Comparison of ENCODE assay signal across 8 cellular contexts in genomic region chr20:11716239-11716944, GRCh38.
DNase-seq lines count a peak whose midpoint lies in the region; ATAC-seq and TF ChIP-seq lines count a peak whose summit lies in the region.

No MANE protein-coding gene starts in this region.

- no peaks in the 10 kb centered on the region for H3K79me2 ChIP-seq in Karpas-422 (ENCODE audit: low read length)

- peaks cover 11% of the 10 kb centered on the region for H3K9me3 ChIP-seq in Karpas-422 (ENCODE audit: low read length)
- H3K9me3 ChIP-seq in vagina, result no peaks in the 10 kb centered on the region

- H3K9ac ChIP-seq in Karpas-422 (ENCODE audit: low read length), result no peak overlapping the region

- peak; percentile 39 for TF ChIP-seq CTCF in HFF-Myc (IDR thresholded peaks at IDR 0.05; ENCODE audit: low read depth, low read length, missing control alignments)
- peak; percentile 19; the same call in 1 of the 2 replicates for TF ChIP-seq CTCF in RWPE1 (conservative IDR thresholded peaks at IDR 0.05; ENCODE audit: low read depth)
- peak; percentile 53 for TF ChIP-seq CTCF in foreskin keratinocyte (conservative IDR thresholded peaks at IDR 0.05)
- TF ChIP-seq CTCF in vagina (IDR thresholded peaks at IDR 0.05), result no peak

- H3K36me3 ChIP-seq in Karpas-422 (ENCODE audit: insufficient read depth, low read length) (no peaks in the 10 kb centered on the region), vagina (no peaks in the 10 kb centered on the region)

- peaks cover 3% of the 10 kb centered on the region for H3K27me3 ChIP-seq in foreskin keratinocyte
- H3K27me3 ChIP-seq in Karpas-422 (ENCODE audit: low read length), result no peaks in the 10 kb centered on the region
- no peaks in the 10 kb centered on the region for H3K27me3 ChIP-seq in vagina

- DNase-seq in ACHN (peak; percentile 74), HFF-Myc (ENCODE audit: extremely low read depth, low read depth) (peak; percentile 40), RWPE1 (ENCODE audit: low spot score) (peak; percentile 16), foreskin keratinocyte (peak; percentile 43 to 72), Karpas-422 (no peak), vagina (ENCODE audit: extremely low spot score in 2 of 2) (no peak), NCI-H2196 (lab: John Stamatoyannopoulos, UW; ENCODE audit: unreplicated experiment) (no peak)

- CTCF ChIA-PET in RWPE1 (lab: Yijun Ruan, JAX), result interaction anchor here (0.5 to 0.7 kb wide), 3 partner anchors 215 to 1171 kb away, joined by 3 to 9 read pairs (median 4); no protein-coding TSS in a partner anchor

- POLR2A ChIA-PET in RWPE1 (lab: Yijun Ruan, JAX; ENCODE audit: low non-redundant PET), result no interaction called here

- no peaks in the 10 kb centered on the region for H3K9me2 ChIP-seq in Karpas-422 (replicated peaks; ENCODE audit: insufficient read depth, low read length)

- no peak overlapping the region for H2AFZ ChIP-seq in Karpas-422 (ENCODE audit: low read length)

- H3K27ac ChIP-seq in RWPE1 (no peak overlapping the region), foreskin keratinocyte (no peak overlapping the region), Karpas-422 (ENCODE audit: low read length) (no peak overlapping the region), vagina (no peak overlapping the region)

- H4K20me1 ChIP-seq in Karpas-422 (ENCODE audit: insufficient read depth, low read depth, low read length), result no peaks in the 10 kb centered on the region

- in situ Hi-C loops in ACHN (cut with HindIII; ENCODE audit: low pct_ligation_motif_present, low pct_unique_long_range_greater_than_20kb, low sequenced_read_pairs), result no loop called here

- peaks cover 4% of the 10 kb centered on the region for H3K4me1 ChIP-seq in foreskin keratinocyte
- H3K4me1 ChIP-seq in Karpas-422 (ENCODE audit: low read length), result no peaks in the 10 kb centered on the region
- H3K4me1 ChIP-seq in vagina, result no peaks in the 10 kb centered on the region

- TF ChIP-seq POLR2A in vagina (IDR thresholded peaks at IDR 0.05), result no peak

- H3K4me2 ChIP-seq in Karpas-422 (ENCODE audit: low read depth, low read length, poor library complexity, severe bottlenecking), result no peak overlapping the region

- ATAC-seq in foreskin keratinocyte, result peak; percentile 90
- no peak for ATAC-seq in GM18858 (IDR thresholded peaks at IDR 0.05; ENCODE audit: unreplicated experiment)

- H3K4me3 ChIP-seq in HFF-Myc (replicated peaks; ENCODE audit: low read depth, low read length), result no peak overlapping the region
- H3K4me3 ChIP-seq in Karpas-422 (ENCODE audit: low read length), result no peak overlapping the region
- no peak overlapping the region for H3K4me3 ChIP-seq in vagina

- intact Hi-C loops in vagina (cut with DNase I), result no loop called here

Comparison
In these comparisons a context has a peak if more than half of its experiments do, and no peak if none do; other contexts are left out.
1. DNase-seq: peak in ACHN (single experiment), HFF-Myc (single experiment), RWPE1 (single experiment) and foreskin keratinocyte (2 of 2); none in Karpas-422 (single experiment), vagina (0 of 2) and NCI-H2196 (single experiment).
2. CTCF ChIP-seq: peak in HFF-Myc (single experiment), RWPE1 (single experiment) and foreskin keratinocyte (single experiment); none in vagina (0 of 3).